In genomic region chr13:112636401-112636975, GRCh38 we compare ENCODE assay signal across 1 cellular context.
TF ChIP-seq lines count a peak whose summit lies in the region.

No MANE protein-coding gene starts in this region.

TF ChIP-seq in GM23338, 12 proteins besides CTCF, POLR2A, EP300 and RAD21 (continued from another document):
- TF ChIP-seq ZNF462 (CRISPR knock-in tag; IDR thresholded peaks at IDR 0.05), result no peak
- TF ChIP-seq STAT1 (IDR thresholded peaks at IDR 0.05; ENCODE audit: unreplicated experiment), result no peak
- no peak for TF ChIP-seq ZNF331 (CRISPR knock-in tag; IDR thresholded peaks at IDR 0.05; ENCODE audit: low read depth)
- TF ChIP-seq ZNF114 (CRISPR knock-in tag; IDR thresholded peaks at IDR 0.05), result no peak
- TF ChIP-seq JUNB (IDR thresholded peaks at IDR 0.05; ENCODE audit: unreplicated experiment), result no peak
